In the genomic region with DNA sequence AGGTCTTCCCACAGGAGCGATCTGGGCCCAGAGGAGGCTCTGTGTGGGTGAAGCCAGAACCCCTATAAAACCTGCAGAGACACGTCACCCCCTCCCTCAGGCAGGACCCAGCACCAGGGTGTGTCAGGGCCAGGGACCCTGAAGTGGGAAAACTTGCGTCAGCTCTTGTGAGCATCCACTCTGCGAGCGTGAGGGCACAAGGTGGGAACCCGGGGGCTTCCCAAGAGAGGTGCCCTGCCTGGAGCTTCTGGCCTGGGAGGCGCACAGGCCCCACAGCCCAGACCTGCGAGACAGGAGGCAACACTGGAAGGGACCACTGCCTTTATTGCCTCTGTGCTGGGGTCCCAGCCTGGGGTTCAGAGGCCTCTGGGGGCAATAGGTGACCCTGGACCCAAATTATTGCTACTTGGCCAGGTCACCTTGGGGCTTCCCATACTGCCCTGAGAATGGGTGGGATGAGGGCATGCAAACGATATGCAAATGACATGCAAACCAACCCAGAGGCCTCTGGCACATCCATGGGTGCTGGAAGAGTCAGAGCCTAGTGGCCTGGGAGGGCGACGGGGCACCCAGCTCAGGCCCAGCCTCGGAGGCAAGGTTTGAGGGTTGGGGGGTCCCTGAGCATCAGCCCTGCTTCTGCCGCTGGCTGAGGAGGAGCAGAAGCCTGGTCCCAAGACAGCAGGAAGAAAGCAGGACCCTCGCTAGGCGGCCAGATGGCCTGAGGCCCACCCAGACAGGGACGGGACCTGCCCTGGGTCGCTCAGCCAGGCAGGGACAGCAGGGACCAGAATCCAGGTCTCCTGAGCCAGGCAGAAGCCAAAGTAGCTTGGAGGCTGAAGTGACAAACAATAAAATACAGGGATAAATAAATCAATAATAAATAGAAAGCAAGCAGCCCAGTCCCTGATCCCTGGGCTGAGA, we compare ENCODE assay signal across 16 cellular contexts. TPM values are rescaled to one million over a fixed set of nuclear protein-coding genes. Genes with fewer than 3 reads are reported as not detected.
A peak's percentile ranks its signal among the peaks of the same experiment; 100 is the strongest.
DNase-seq lines count a peak whose midpoint lies in the region; ATAC-seq lines count a peak whose summit lies in the region.
"Had no signal": no experiment of that assay in that cellular context is flagged by ENCODE, and none has a peak within 500 bp of the region (broad histone marks: within the 10 kb centered on the region; RNA-seq: fewer than 3 reads in every experiment).

No MANE protein-coding gene starts in this region.

- H3K36me3 ChIP-seq in neuronal stem cell (replicated peaks in 1 of 2; ENCODE audit: control insufficient read depth in 2 of 2, insufficient read depth in 2 of 2, low read length in 2 of 2), result peaks cover 4 to 14% of the 10 kb centered on the region in 2 donors
- H3K36me3 ChIP-seq in aorta (ENCODE audit: control insufficient read depth in 1 of 2, insufficient read depth in 2 of 2, low read length in 1 of 2), result no peaks in the 10 kb centered on the region

- peak overlapping the region; percentile 73 for H3K23ac ChIP-seq in neuronal stem cell (ENCODE audit: low read depth, low read length, poor library complexity)

- no peak overlapping the region for H3K4me2 ChIP-seq in neuronal stem cell (ENCODE audit: insufficient read depth, low read length, poor library complexity, severe bottlenecking)
- H3K4me2 ChIP-seq: BLaER1 treated with 17β-estradiol and CSF1 and Interleukin-3, amounts not matched to agents 10 nM and 100 nM had no signal

- no peak overlapping the region for H2AK5ac ChIP-seq in neuronal stem cell (ENCODE audit: low read depth, low read length)

- no peak overlapping the region for H3K14ac ChIP-seq in neuronal stem cell (ENCODE audit: low read length)

- intact Hi-C loops in aorta (cut with DNase I), result no loop called here

- H3K27ac ChIP-seq in neuronal stem cell (replicated peaks; ENCODE audit: low read length), result no peak overlapping the region
- H3K27ac ChIP-seq in aorta (ENCODE audit: low read depth in 1 of 2, low read length in 2 of 2), result no peak overlapping the region
- H3K27ac ChIP-seq: BLaER1 treated with 17β-estradiol and CSF1 and Interleukin-3, amounts not matched to agents 10 nM and 100 nM; GM23248 had no signal

- H3K27me3 ChIP-seq in neuronal stem cell (ENCODE audit: control insufficient read depth in 3 of 3, insufficient read depth in 3 of 3, low read depth in 1 of 3, low read length in 3 of 3) (no peaks in the 10 kb centered on the region), aorta (ENCODE audit: control insufficient read depth in 1 of 2, insufficient read depth in 2 of 2, low read length in 1 of 2) (no peaks in the 10 kb centered on the region)
- H3K27me3 ChIP-seq: BLaER1 treated with 17β-estradiol and CSF1 and Interleukin-3, amounts not matched to agents 10 nM and 100 nM had no signal

- peak; percentile 1 for DNase-seq in stimulated activated CD4-positive, alpha-beta T cell treated with anti-CD3 and anti-CD28 coated beads, Interleukin-15, amount 100 ng/mL, for 24 hours
- DNase-seq in stimulated activated CD4-positive, alpha-beta T cell treated with anti-CD3 and anti-CD28 coated beads, Interleukin-4, amount 100 ng/mL, for 1 hour, result no peak
- DNase-seq in NCI-H526 treated with DMSO at 0.1 percent for 48 hours (lab: John Stamatoyannopoulos, UW) (peak; percentile 73), neuronal stem cell (ENCODE audit: low spot score) (no peak), aorta (peak; percentile 42 to 64), HCEC 1CT (no peak), COLO829 (ENCODE audit: low spot score) (no peak)
- DNase-seq: DMS79, GM23248, KBM-7, NCI-H1436 treated with DMSO at 0.1 percent for 48 hours, NCI-H2081, NCI-H524, PC-3 had no signal

- no peak for ATAC-seq in aorta (ENCODE audit: low FRiP score)
- ATAC-seq: PC-3 had no signal

- peaks cover 3% of the 10 kb centered on the region for H3K79me1 ChIP-seq in neuronal stem cell (ENCODE audit: low read depth, low read length)

- H3K4me1 ChIP-seq in neuronal stem cell (ENCODE audit: control insufficient read depth in 2 of 2, insufficient read depth in 1 of 2, low read depth in 1 of 2, low read length in 2 of 2), result peaks cover 0 to 2% of the 10 kb centered on the region in 2 donors
- H3K4me1 ChIP-seq in aorta (ENCODE audit: control insufficient read depth in 1 of 2, insufficient read depth in 2 of 2, low read length in 2 of 2), result no peaks in the 10 kb centered on the region

- no peak overlapping the region for H3K9ac ChIP-seq in neuronal stem cell (ENCODE audit: low read depth, low read length, poor library complexity)
- H3K9ac ChIP-seq: BLaER1 treated with 17β-estradiol and CSF1 and Interleukin-3, amounts not matched to agents 10 nM and 100 nM; GM23248 had no signal

- H4K8ac ChIP-seq in neuronal stem cell (ENCODE audit: low read depth, low read length), result no peak overlapping the region

- WGBS in neuronal stem cell (ENCODE audit: extremely low coverage in 2 of 2, insufficient read length in 2 of 2, insufficient replicate concordance in 1 of 2), 2 donors, result no CpG with 5 or more reads among the region's 17 CpGs
- 94 to 95% methylated on average over 17 of the region's 17 CpGs for WGBS in aorta, 2 donors

- peak overlapping the region; percentile 41 for H2BK12ac ChIP-seq in neuronal stem cell (ENCODE audit: low read length)

- H3K4me3 ChIP-seq in neuronal stem cell (ENCODE audit: low read length in 2 of 2) (no peak overlapping the region), aorta (ENCODE audit: low read length in 2 of 2) (no peak overlapping the region)
- H3K4me3 ChIP-seq: BLaER1 treated with 17β-estradiol and CSF1 and Interleukin-3, amounts not matched to agents 10 nM and 100 nM; GM23248 had no signal

- no peaks in the 10 kb centered on the region for H3K9me3 ChIP-seq in neuronal stem cell (replicated peaks in 1 of 2; ENCODE audit: control insufficient read depth in 2 of 2, insufficient read depth in 1 of 2, low read depth in 1 of 2, low read length in 2 of 2)
- H3K9me3 ChIP-seq in aorta (ENCODE audit: control insufficient read depth, low read length), result no peaks in the 10 kb centered on the region
- H3K9me3 ChIP-seq: BLaER1 treated with 17β-estradiol and CSF1 and Interleukin-3, amounts not matched to agents 10 nM and 100 nM had no signal

- H2BK5ac ChIP-seq in neuronal stem cell (ENCODE audit: low read length), result peak overlapping the region; percentile 66

- no peak overlapping the region for H2BK120ac ChIP-seq in neuronal stem cell (ENCODE audit: low read depth, low read length)

- H2AFZ ChIP-seq in neuronal stem cell (ENCODE audit: low read length), result no peak overlapping the region
- H2AFZ ChIP-seq: GM23248 had no signal

- H2BK15ac ChIP-seq in neuronal stem cell (ENCODE audit: low read length), result no peak overlapping the region

- no peak overlapping the region for H3K4ac ChIP-seq in neuronal stem cell (ENCODE audit: low read length)

- H3K18ac ChIP-seq in neuronal stem cell (ENCODE audit: low read length), result no peak overlapping the region

- no peak overlapping the region for H4K91ac ChIP-seq in neuronal stem cell (ENCODE audit: low read depth, low read length, poor library complexity)

RNA-seq across cellular contexts. Expression of a gene that starts 5.1 kb away (rescaled TPM):
- polyA plus RNA-seq in neuronal stem cell (2013, experiment 1 of 2), result 0.07 TPM
- polyA plus RNA-seq in neuronal stem cell (2013, experiment 2 of 2), result 0.11 TPM
- total RNA-seq in aorta, result under 1 TPM in 1 of 2 donors, not detected in 1; 0.16 TPM
- under 1 TPM in 1 of 2 donors, not detected in 1; 0.31 TPM for polyA plus RNA-seq in aorta
- total RNA-seq: GM23248, PC-3 had no signal

RNA-seq across cellular contexts. Expression of a gene that starts 9.7 kb away (rescaled TPM):
- polyA plus RNA-seq in neuronal stem cell (2013, experiment 1 of 2), result 0.04 TPM
- polyA plus RNA-seq in neuronal stem cell (2013, experiment 2 of 2), result 0.03 TPM
- 1 to 10 TPM in 1 of 2 donors, under 1 TPM in 1; 0.96 to 1.2 TPM for total RNA-seq in aorta
- 1 to 10 TPM in 1 of 2 donors, under 1 TPM in 1; 0.63 to 1.2 TPM for polyA plus RNA-seq in aorta
- total RNA-seq: G401 had no signal

RNA-seq across cellular contexts. Expression of a gene that starts 17.2 kb away (rescaled TPM):
- 12.9 TPM for polyA plus RNA-seq in neuronal stem cell (2013, experiment 1 of 2)
- 13.4 TPM for polyA plus RNA-seq in neuronal stem cell (2013, experiment 2 of 2)
- total RNA-seq in aorta, result 10 to 100 TPM; 20.5 to 26.1 TPM
- polyA plus RNA-seq in aorta, result 10 to 100 TPM; 10.6 to 53.1 TPM

RNA-seq across cellular contexts. Expression of a gene that starts 29.1 kb away (rescaled TPM):
- polyA plus RNA-seq in neuronal stem cell (2013, experiment 1 of 2), result 20.5 TPM
- polyA plus RNA-seq in neuronal stem cell (2013, experiment 2 of 2), result 19.9 TPM
- total RNA-seq in aorta, result 1 to 10 TPM; 1.4 to 1.5 TPM
- polyA plus RNA-seq in aorta, result 1 to 10 TPM; 1.6 TPM

Comparison
In these comparisons a context has a peak if more than half of its experiments do, and no peak if none do; other contexts are left out.
1. DNase-seq: peak in stimulated activated CD4-positive, alpha-beta T cell treated with anti-CD3 and anti-CD28 coated beads, Interleukin-15, amount 100 ng/mL, for 24 hours (single experiment), NCI-H526 treated with DMSO at 0.1 percent for 48 hours (single experiment) and aorta (2 of 2); none in stimulated activated CD4-positive, alpha-beta T cell treated with anti-CD3 and anti-CD28 coated beads, Interleukin-4, amount 100 ng/mL, for 1 hour (single experiment), neuronal stem cell (single experiment), HCEC 1CT (single experiment) and COLO829 (single experiment).